ENCODE assay signal across 22 cellular contexts in the genomic region with DNA sequence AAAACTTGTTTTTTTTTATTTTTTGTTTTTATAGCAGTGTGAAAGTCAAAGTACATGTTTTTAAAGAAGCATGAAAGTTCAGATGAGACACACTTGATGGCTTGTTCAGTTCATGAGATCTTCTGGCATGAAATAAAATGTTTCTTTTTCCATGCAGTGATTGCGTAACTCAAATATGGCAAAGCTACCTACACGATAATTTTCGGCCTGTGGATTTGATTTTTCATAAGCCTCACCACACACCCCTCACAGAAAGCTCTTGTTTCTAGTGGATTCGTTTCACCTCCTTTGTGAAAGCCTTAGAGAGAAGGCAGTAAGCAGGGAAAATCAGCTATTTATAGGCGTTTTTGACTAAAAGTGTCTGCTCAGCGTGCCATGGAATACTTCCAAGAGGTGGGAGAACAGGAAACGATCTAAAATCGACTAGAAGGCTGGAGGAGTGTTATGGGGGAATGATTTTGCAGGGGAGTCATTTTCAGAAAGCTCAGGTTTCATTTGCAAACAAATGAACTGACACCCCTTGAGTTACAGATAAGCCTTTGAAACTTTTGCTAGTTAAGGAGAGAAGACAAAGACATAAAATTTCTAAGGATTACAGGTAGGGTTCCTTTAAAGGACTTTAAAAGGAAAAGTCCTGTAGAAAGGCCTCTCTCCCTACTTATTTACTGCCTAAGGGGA.
DNase-seq lines count a peak whose midpoint lies in the region; ATAC-seq and TF ChIP-seq lines count a peak whose summit lies in the region.
"Had no signal": no experiment of that assay in that cellular context is flagged by ENCODE, and none has a peak within 500 bp of the region (broad histone marks: within the 10 kb centered on the region; RNA-seq: fewer than 3 reads in every experiment).

No MANE protein-coding gene starts in this region.

- no peak for ATAC-seq in thoracic aorta (ENCODE audit: insufficient number of reproducible peaks, low FRiP score, low read depth)
- ATAC-seq: activated CD8-positive, alpha-beta memory T cell treated with anti-CD3 and anti-CD28 coated beads, Interleukin-2, amount 10 ng/mL, durations not matched to agents 7 days and 5 days; right cardiac atrium had no signal

- DNase-seq in DMS 273 (lab: John Stamatoyannopoulos, UW; ENCODE audit: unreplicated experiment) (peak; percentile 35), DMS 273 treated with DMSO at 0.1 percent for 48 hours (lab: John Stamatoyannopoulos, UW) (no peak), SK-N-MC (ENCODE audit: low read depth, low spot score) (peak; percentile 61), left kidney (ENCODE audit: low read depth, low spot score) (peak; percentile 81), thoracic aorta (ENCODE audit: low spot score) (no peak), GM10266 (ENCODE audit: extremely low spot score) (no peak), Karpas-422 (no peak), SW 1271 (lab: John Stamatoyannopoulos, UW) (no peak)
- DNase-seq: activated CD8-positive, alpha-beta memory T cell treated with anti-CD3 and anti-CD28 coated beads, Interleukin-2, amount 10 ng/mL, durations not matched to agents 7 days and 5 days; brain microvascular endothelial cell; DND-41; effector CD8-positive, alpha-beta T cell; foreskin melanocyte; H9; MM.1S; NCI-H2081 treated with DMSO at 0.1 percent for 48 hours; right cardiac atrium; Right ventricle myocardium superior; stimulated activated CD4-positive, alpha-beta T cell treated with anti-CD3 and anti-CD28 coated beads, Interleukin-2, amount 100 ng/mL, for 24 hours; T-helper 2 cell; testis had no signal

- H3K9me2 ChIP-seq in Karpas-422 (replicated peaks; ENCODE audit: insufficient read depth, low read length): no peaks in the 10 kb centered on the region

- no peak overlapping the region for H3K4me2 ChIP-seq in Karpas-422 (ENCODE audit: low read depth, low read length, poor library complexity, severe bottlenecking)

- H3K4me1 ChIP-seq in thoracic aorta (ENCODE audit: control insufficient read depth in 1 of 2, low read depth in 2 of 2) (peaks cover 6 to 20% of the 10 kb centered on the region in 2 donors), Karpas-422 (ENCODE audit: low read length) (peaks cover 7% of the 10 kb centered on the region)
- H3K4me1 ChIP-seq: testis had no signal

- no peaks in the 10 kb centered on the region for H3K79me2 ChIP-seq in Karpas-422 (ENCODE audit: low read length)

- peak overlapping the region; percentile 98 for H3K27ac ChIP-seq in SK-N-MC
- H3K27ac ChIP-seq in thoracic aorta: peak overlapping the region; percentile 55 to 59
- H3K27ac ChIP-seq in Karpas-422 (ENCODE audit: low read length): no peak overlapping the region
- H3K27ac ChIP-seq: 22Rv1, brain microvascular endothelial cell had no signal

- H4K20me1 ChIP-seq in Karpas-422 (ENCODE audit: insufficient read depth, low read depth, low read length): no peaks in the 10 kb centered on the region

- H3K4me3 ChIP-seq in SK-N-MC (peak overlapping the region; percentile 71), thoracic aorta (peak overlapping the region; percentile 33), Karpas-422 (ENCODE audit: low read length) (no peak overlapping the region)
- H3K4me3 ChIP-seq: testis had no signal

- TF ChIP-seq CTCF in thoracic aorta (IDR thresholded peaks at IDR 0.05) (no peak), GM10266 (IDR thresholded peaks at IDR 0.05; ENCODE audit: control insufficient read depth, insufficient read depth, low read depth, missing control alignments) (no peak)

- no peak overlapping the region for H2AFZ ChIP-seq in Karpas-422 (ENCODE audit: low read length)

- H3K9me3 ChIP-seq in SK-N-MC (ENCODE audit: low read depth, low read length) (no peaks in the 10 kb centered on the region), thoracic aorta (no peaks in the 10 kb centered on the region), Karpas-422 (ENCODE audit: low read length) (no peaks in the 10 kb centered on the region)
- H3K9me3 ChIP-seq: testis had no signal

- no peaks in the 10 kb centered on the region for H3K36me3 ChIP-seq in SK-N-MC (ENCODE audit: insufficient read depth, low read length)
- H3K36me3 ChIP-seq in thoracic aorta: no peaks in the 10 kb centered on the region
- H3K36me3 ChIP-seq in Karpas-422 (ENCODE audit: insufficient read depth, low read length): no peaks in the 10 kb centered on the region
- H3K36me3 ChIP-seq: brain microvascular endothelial cell had no signal

- H3K27me3 ChIP-seq in thoracic aorta (replicated peaks; ENCODE audit: insufficient read depth) (no peaks in the 10 kb centered on the region), Karpas-422 (ENCODE audit: low read length) (no peaks in the 10 kb centered on the region)
- H3K27me3 ChIP-seq: brain microvascular endothelial cell, testis had no signal

- H3K9ac ChIP-seq in SK-N-MC (ENCODE audit: insufficient read length) (peak overlapping the region; percentile 74), Karpas-422 (ENCODE audit: low read length) (no peak overlapping the region)

Comparison
In these comparisons a context has a peak if more than half of its experiments do, and no peak if none do; other contexts are left out.
1. DNase-seq: peak in DMS 273 (single experiment), SK-N-MC (single experiment) and left kidney (single experiment); none in DMS 273 treated with DMSO at 0.1 percent for 48 hours (single experiment), thoracic aorta (single experiment), GM10266 (single experiment), Karpas-422 (single experiment) and SW 1271 (0 of 2).